Comparison of ENCODE assay signal across 14 cellular contexts in genomic region chr19:16649734-16650133, GRCh38. TPM values are rescaled to one million over a fixed set of nuclear protein-coding genes. Genes with fewer than 3 reads are reported as not detected.
DNase-seq lines count a peak whose midpoint lies in the region; ATAC-seq and TF ChIP-seq lines count a peak whose summit lies in the region.
"Had no signal": no experiment of that assay in that cellular context is flagged by ENCODE, and none has a peak within 500 bp of the region (broad histone marks: within the 10 kb centered on the region; RNA-seq: fewer than 3 reads in every experiment).

No MANE protein-coding gene starts in this region.

- DNase-seq in NCI-H2081 (lab: John Stamatoyannopoulos, UW) (peak; percentile 15 to 60), NCI-H2081 treated with DMSO at 0.1 percent for 48 hours (lab: John Stamatoyannopoulos, UW) (no peak), NCI-H69 (lab: John Stamatoyannopoulos, UW) (peak; percentile 72), foreskin melanocyte (peak; percentile 93), sciatic nerve (ENCODE audit: low spot score) (no peak), GM19240 (ENCODE audit: insufficient read length, low spot score) (no peak), PC-3 (no peak), hippocampal formation (lab: John Stamatoyannopoulos, UW) (no peak)
- DNase-seq: activated gamma-delta T cell, DMS 273 treated with DMSO at 0.1 percent for 48 hours, hypothalamus, Karpas-422, NCI-H1930 had no signal

- H3K36me3 ChIP-seq in PC-3 (ENCODE audit: low read depth, low read length): peaks cover 52% of the 10 kb centered on the region

- H3K4me1 ChIP-seq in PC-3 (ENCODE audit: insufficient read depth, low read length): no peaks in the 10 kb centered on the region

- H3K9me2 ChIP-seq in PC-3 (replicated peaks; ENCODE audit: low read length): no peaks in the 10 kb centered on the region

- no peak overlapping the region for H2AFZ ChIP-seq in PC-3 (ENCODE audit: low read length)

- CTCF ChIA-PET in PC-3 (lab: Charles Lee): no interaction called here

- H3K27me3 ChIP-seq in PC-3 (ENCODE audit: low read length): no peaks in the 10 kb centered on the region
- H3K27me3 ChIP-seq: tibial nerve had no signal

- ATAC-seq in sciatic nerve: peak; percentile 82
- no peak for ATAC-seq in PC-3

- intact Hi-C loops in sciatic nerve (cut with DNase I) (no loop called here), PC-3 (cut with micrococcal nuclease) (no loop called here)

- H3K79me2 ChIP-seq in PC-3 (ENCODE audit: low read length): peaks cover 18% of the 10 kb centered on the region; the same call in 1 of the 2 replicates

- no peak overlapping the region for H3K9ac ChIP-seq in PC-3 (ENCODE audit: low read length)

- no peaks in the 10 kb centered on the region for H3F3A ChIP-seq in PC-3 (ENCODE audit: low read length, unreplicated experiment)

- no peaks in the 10 kb centered on the region for H3K9me3 ChIP-seq in PC-3 (ENCODE audit: low read length)
- H3K9me3 ChIP-seq: tibial nerve had no signal

- no peak overlapping the region for H3K4me3 ChIP-seq in PC-3 (ENCODE audit: low read length)
- H3K4me3 ChIP-seq: tibial nerve had no signal

- POLR2A ChIA-PET in PC-3 (lab: Charles Lee; ENCODE audit: unreplicated experiment): no interaction called here

- TF ChIP-seq CTCF in PC-3 (conservative IDR thresholded peaks at IDR 0.05; ENCODE audit: low read depth, low read length): no peak

- no peak overlapping the region for H3K4me2 ChIP-seq in PC-3 (ENCODE audit: low read length)

- H3K27ac ChIP-seq in PC-3 (ENCODE audit: low read length): no peak overlapping the region
- H3K27ac ChIP-seq: tibial nerve had no signal

- H4K20me1 ChIP-seq in PC-3 (ENCODE audit: low read length): no peaks in the 10 kb centered on the region

- BruUV-seq in PC-3 (replicated peaks; lab: Mats Ljungman, UMichigan): no TSS peak

RNA-seq across cellular contexts. Expression of gene SMIM7, which starts 10.2 kb away (rescaled TPM):
- total RNA-seq in sciatic nerve: 71.9 TPM
- total RNA-seq in PC-3 (2014; rRNA removed): 62.0 and 74.1 TPM in 2 replicates

RNA-seq across cellular contexts. Expression of gene TMEM38A, which starts 11.2 kb away (rescaled TPM):
- total RNA-seq in sciatic nerve: 3.5 TPM
- total RNA-seq in PC-3 (2014; rRNA removed): 11.0 and 13.3 TPM in 2 replicates

RNA-seq across cellular contexts. Expression of gene MED26, which starts 21.7 kb away (rescaled TPM):
- total RNA-seq in sciatic nerve (11.4 TPM), PC-3 (2014; rRNA removed) (17.5 and 17.7 TPM in 2 replicates)

Comparison
In these comparisons a context has a peak if more than half of its experiments do, and no peak if none do; other contexts are left out.
1. DNase-seq: peak in NCI-H2081 (2 of 2), NCI-H69 (single experiment) and foreskin melanocyte (single experiment); none in NCI-H2081 treated with DMSO at 0.1 percent for 48 hours (single experiment), sciatic nerve (single experiment), GM19240 (single experiment), PC-3 (single experiment) and hippocampal formation (0 of 2).